In genomic region chr18:69948919-69949537, GRCh38 we compare ENCODE assay signal across 9 cellular contexts. TPM values are rescaled to one million over a fixed set of nuclear protein-coding genes. Genes with fewer than 3 reads are reported as not detected.
DNase-seq lines count a peak whose midpoint lies in the region; ATAC-seq and TF ChIP-seq lines count a peak whose summit lies in the region.
"Had no signal": no experiment of that assay in that cellular context is flagged by ENCODE, and none has a peak within 500 bp of the region (broad histone marks: within the 10 kb centered on the region; RNA-seq: fewer than 3 reads in every experiment).

No MANE protein-coding gene starts in this region.

- no peak overlapping the region for H3K14ac ChIP-seq in trophoblast cell (ENCODE audit: low read length)

- peaks cover 27% of the 10 kb centered on the region for H3K36me3 Mint-ChIP-seq in activated naive CD8-positive, alpha-beta T cell treated with anti-CD3 and anti-CD28 coated beads, Interleukin-2, amount 10 ng/mL, durations not matched to agents 7 days and 5 days

- H4K91ac ChIP-seq in trophoblast cell (ENCODE audit: low read depth, low read length), result no peak overlapping the region

- H3K18ac ChIP-seq in trophoblast cell (ENCODE audit: low read length), result no peak overlapping the region

- H3K4ac ChIP-seq in trophoblast cell (ENCODE audit: low read depth, low read length), result no peak overlapping the region

- DNase-seq in EH (ENCODE audit: low read depth) (peak; percentile 84), trophoblast cell (peak; percentile 60 to 74), breast epithelium (ENCODE audit: low spot score in 2 of 2) (no peak), SK-N-DZ (ENCODE audit: low spot score) (no peak), NCI-H2029 treated with DMSO at 0.1 percent for 48 hours (lab: John Stamatoyannopoulos, UW) (no peak)
- no peak for DNase-seq in activated naive CD8-positive, alpha-beta T cell treated with anti-CD3 and anti-CD28 coated beads, Interleukin-2, amount 10 ng/mL, durations not matched to agents 7 days and 5 days

- POLR2A ChIA-PET in activated naive CD8-positive, alpha-beta T cell treated with anti-CD3 and anti-CD28 coated beads, Interleukin-2, amount 10 ng/mL, durations not matched to agents 7 days and 5 days (lab: Charles Lee), result no interaction called here

- H3K4me1 ChIP-seq in trophoblast cell (ENCODE audit: control insufficient read depth in 1 of 2, insufficient read depth in 2 of 2, low read length in 2 of 2) (peaks cover 0 to 2% of the 10 kb centered on the region in 2 experiments), breast epithelium (no peaks in the 10 kb centered on the region)

- H3K79me1 ChIP-seq in trophoblast cell (ENCODE audit: low read length), result no peaks in the 10 kb centered on the region

- intact Hi-C loops in breast epithelium (cut with DNase I; ENCODE audit: low total_unique reads), result no loop called here

- H3K4me1 Mint-ChIP-seq in activated naive CD8-positive, alpha-beta T cell treated with anti-CD3 and anti-CD28 coated beads, Interleukin-2, amount 10 ng/mL, durations not matched to agents 7 days and 5 days, result peaks cover 40% of the 10 kb centered on the region

- no peak overlapping the region for H2BK12ac ChIP-seq in trophoblast cell (ENCODE audit: low read length)

- H4K8ac ChIP-seq in trophoblast cell (ENCODE audit: low read depth, low read length), result no peak overlapping the region

- no peak overlapping the region for H3K4me2 ChIP-seq in trophoblast cell (ENCODE audit: low read length)

- peaks cover 5% of the 10 kb centered on the region for H3K9me3 ChIP-seq in trophoblast cell (ENCODE audit: insufficient read depth, low read depth, low read length)
- no peaks in the 10 kb centered on the region for H3K9me3 ChIP-seq in breast epithelium

- no peak for TF ChIP-seq CTCF in breast epithelium (IDR thresholded peaks at IDR 0.05)

- H3K9ac ChIP-seq in trophoblast cell (ENCODE audit: low read length), result no peak overlapping the region

- H2BK5ac ChIP-seq in trophoblast cell (ENCODE audit: low read depth, low read length, poor library complexity), result no peak overlapping the region

- no peaks in the 10 kb centered on the region for H3K36me3 ChIP-seq in trophoblast cell (ENCODE audit: control insufficient read depth in 1 of 2, insufficient read depth in 2 of 2, low read length in 2 of 2)
- no peaks in the 10 kb centered on the region for H3K36me3 ChIP-seq in breast epithelium

- peaks cover 5% of the 10 kb centered on the region for H3K9me3 Mint-ChIP-seq in activated naive CD8-positive, alpha-beta T cell treated with anti-CD3 and anti-CD28 coated beads, Interleukin-2, amount 10 ng/mL, durations not matched to agents 7 days and 5 days

- no peak overlapping the region for H3K27ac Mint-ChIP-seq in activated naive CD8-positive, alpha-beta T cell treated with anti-CD3 and anti-CD28 coated beads, Interleukin-2, amount 10 ng/mL, durations not matched to agents 7 days and 5 days

- no peak overlapping the region for H2BK120ac ChIP-seq in trophoblast cell (ENCODE audit: insufficient read depth, low read length, poor library complexity)

- no peak overlapping the region for H4K12ac ChIP-seq in trophoblast cell (ENCODE audit: low read depth, low read length)

- no peak overlapping the region for H3K4me3 ChIP-seq in trophoblast cell (ENCODE audit: low read depth, low read length)
- H3K4me3 ChIP-seq in breast epithelium, result no peak overlapping the region

- H3K27ac ChIP-seq in trophoblast cell (ENCODE audit: low read depth, low read length) (no peak overlapping the region), breast epithelium (no peak overlapping the region)

- H3K23ac ChIP-seq in trophoblast cell (ENCODE audit: low read length), result no peak overlapping the region

- H2AFZ ChIP-seq in trophoblast cell (ENCODE audit: insufficient read depth, low read length, poor library complexity), result no peak overlapping the region

- no peaks in the 10 kb centered on the region for H3K79me2 ChIP-seq in trophoblast cell (ENCODE audit: control insufficient read depth, insufficient read depth, low read length, poor library complexity)

- no peak overlapping the region for H3K4me3 Mint-ChIP-seq in activated naive CD8-positive, alpha-beta T cell treated with anti-CD3 and anti-CD28 coated beads, Interleukin-2, amount 10 ng/mL, durations not matched to agents 7 days and 5 days
- H3K4me3 Mint-ChIP-seq: neural crest cell had no signal

- no peaks in the 10 kb centered on the region for H3K27me3 Mint-ChIP-seq in activated naive CD8-positive, alpha-beta T cell treated with anti-CD3 and anti-CD28 coated beads, Interleukin-2, amount 10 ng/mL, durations not matched to agents 7 days and 5 days

- 100% methylated on average over 2 of the region's 15 CpGs for WGBS in trophoblast cell (ENCODE audit: extremely low coverage, insufficient coverage, insufficient read length)

- H2AK5ac ChIP-seq in trophoblast cell (ENCODE audit: low read length), result no peak overlapping the region

- peak; percentile 92 for ATAC-seq in GM19467 (IDR thresholded peaks at IDR 0.05; ENCODE audit: unreplicated experiment)
- peak; percentile 79 for ATAC-seq in HG03469 (IDR thresholded peaks at IDR 0.05; ENCODE audit: unreplicated experiment)
- ATAC-seq in activated naive CD8-positive, alpha-beta T cell treated with anti-CD3 and anti-CD28 coated beads, Interleukin-2, amount 10 ng/mL, durations not matched to agents 7 days and 5 days (ENCODE audit: low read depth), result peak; percentile 20

- H3K27me3 ChIP-seq in trophoblast cell (ENCODE audit: insufficient read depth, low read length) (no peaks in the 10 kb centered on the region), breast epithelium (no peaks in the 10 kb centered on the region)

- no peak for TF ChIP-seq POLR2A in breast epithelium (IDR thresholded peaks at IDR 0.05)

RNA-seq across cellular contexts. Expression of gene CD226, which starts 1.4 kb away (rescaled TPM):
- 10 to 100 TPM; 46.4 to 50.9 TPM for total RNA-seq in activated naive CD8-positive, alpha-beta T cell treated with anti-CD3 and anti-CD28 coated beads, Interleukin-2, amount 10 ng/mL, durations not matched to agents 7 days and 5 days
- polyA plus RNA-seq in trophoblast cell (2013), result 0.12 and 0.19 TPM in 2 replicates
- 1 to 10 TPM; 1.8 to 4.9 (median 2.1) TPM for total RNA-seq in breast epithelium
- polyA plus RNA-seq in SK-N-DZ (2014; cell fraction: cytosol; rRNA removed), result 0.09 and 0.15 TPM in 2 replicates
- 0.12 and 0.28 TPM in 2 replicates for polyA plus RNA-seq in SK-N-DZ (2014; cell fraction: nucleus; rRNA removed)

Comparison
In these comparisons a context has a peak if more than half of its experiments do, and no peak if none do; other contexts are left out.
1. DNase-seq: peak in EH (single experiment) and trophoblast cell (2 of 2); none in activated naive CD8-positive, alpha-beta T cell treated with anti-CD3 and anti-CD28 coated beads, Interleukin-2, amount 10 ng/mL, durations not matched to agents 7 days and 5 days (single experiment), breast epithelium (0 of 2), SK-N-DZ (single experiment) and NCI-H2029 treated with DMSO at 0.1 percent for 48 hours (single experiment).
2. ATAC-seq: peak in every context shown above with its lines; median percentile 92 in GM19467; 79 in HG03469; 20 in activated naive CD8-positive, alpha-beta T cell treated with anti-CD3 and anti-CD28 coated beads, Interleukin-2, amount 10 ng/mL, durations not matched to agents 7 days and 5 days.
3. RNA of gene CD226, which starts 1.4 kb away (total RNA-seq): 46.4 to 50.9 TPM in activated naive CD8-positive, alpha-beta T cell treated with anti-CD3 and anti-CD28 coated beads, Interleukin-2, amount 10 ng/mL, durations not matched to agents 7 days and 5 days; 1.8 to 4.9 TPM in breast epithelium; every median in the first group is over 4 times any median in the second.